Comparison of ENCODE assay signal across 27 cellular contexts in genomic region chr9:6237267-6237666, GRCh38. TPM values are rescaled to one million over a fixed set of nuclear protein-coding genes. Genes with fewer than 3 reads are reported as not detected.
"Had no signal": no experiment of that assay in that cellular context is flagged by ENCODE, and none has a peak within 500 bp of the region (broad histone marks: within the 10 kb centered on the region; RNA-seq: fewer than 3 reads in every experiment).

No MANE protein-coding gene starts in this region.

- H3K27ac ChIP-seq: dorsolateral prefrontal cortex, esophagus muscularis mucosa, foreskin keratinocyte, heart right ventricle, neural progenitor cell, parathyroid adenoma, suprapubic skin, transverse colon, upper lobe of right lung, uterus had no signal

- ATAC-seq: heart right ventricle; naive thymus-derived CD4-positive, alpha-beta T cell; sciatic nerve; stimulated activated naive CD8-positive, alpha-beta T cell treated with anti-CD3 and anti-CD28 coated beads, Interleukin-15, amount 100 ng/mL, for 72 hours; upper lobe of right lung had no signal

- H3K4me3 ChIP-seq: dorsolateral prefrontal cortex, esophagus muscularis mucosa, heart right ventricle, lung, neural progenitor cell, smooth muscle cell, suprapubic skin, transverse colon, upper lobe of right lung, uterus had no signal

- H3K9me3 ChIP-seq: esophagus muscularis mucosa, heart right ventricle, suprapubic skin, transverse colon, upper lobe of right lung, uterus had no signal

- H3K4me1 ChIP-seq: neural progenitor cell, parathyroid adenoma, uterus had no signal

- DNase-seq: dorsolateral prefrontal cortex; effector CD4-positive, alpha-beta T cell; glutamatergic neuron; heart right ventricle; hypothalamus; immature natural killer cell; islet precursor cell; kidney glomerular epithelial cell; naive thymus-derived CD4-positive, alpha-beta T cell; stimulated activated CD4-positive, alpha-beta T cell treated with anti-CD3 and anti-CD28 coated beads, Interleukin-12 subunit alpha, Interleukin-12 subunit beta, amount 100 ng/mL, for 4 hours; stimulated activated CD4-positive, alpha-beta T cell treated with anti-CD3 and anti-CD28 coated beads, Interleukin-1b, Interleukin-23, amount 100 ng/mL, for 48 hours; stimulated activated CD4-positive, alpha-beta T cell treated with anti-CD3 and anti-CD28 coated beads, Interleukin-4, amount 100 ng/mL, for 1 hour; stimulated activated CD8-positive, alpha-beta memory T cell treated with anti-CD3 and anti-CD28 coated beads, Interleukin-4, amount 100 ng/mL, for 48 hours; stimulated activated naive CD4-positive, alpha-beta T cell; stimulated activated naive CD8-positive, alpha-beta T cell treated with anti-CD3 and anti-CD28 coated beads, Interleukin-15, amount 100 ng/mL, for 72 hours; transverse colon; upper lobe of right lung; uterus had no signal

- H3K9ac ChIP-seq: neural progenitor cell, parathyroid adenoma had no signal

- H3K36me3 ChIP-seq: neural progenitor cell, suprapubic skin, transverse colon, upper lobe of right lung, uterus had no signal

- H3K27me3 ChIP-seq: dorsolateral prefrontal cortex, esophagus muscularis mucosa, foreskin keratinocyte, heart right ventricle, neural progenitor cell, suprapubic skin, transverse colon, upper lobe of right lung, uterus had no signal

RNA-seq across cellular contexts. Expression of gene IL33, which starts 21.7 kb away (rescaled TPM):
- total RNA-seq: naive thymus-derived CD4-positive, alpha-beta T cell; progenitor cell of endocrine pancreas had no signal
- polyA plus RNA-seq: immature natural killer cell; naive thymus-derived CD4-positive, alpha-beta T cell had no signal
